Comparison of ENCODE assay signal across 8 cellular contexts in the genomic region with DNA sequence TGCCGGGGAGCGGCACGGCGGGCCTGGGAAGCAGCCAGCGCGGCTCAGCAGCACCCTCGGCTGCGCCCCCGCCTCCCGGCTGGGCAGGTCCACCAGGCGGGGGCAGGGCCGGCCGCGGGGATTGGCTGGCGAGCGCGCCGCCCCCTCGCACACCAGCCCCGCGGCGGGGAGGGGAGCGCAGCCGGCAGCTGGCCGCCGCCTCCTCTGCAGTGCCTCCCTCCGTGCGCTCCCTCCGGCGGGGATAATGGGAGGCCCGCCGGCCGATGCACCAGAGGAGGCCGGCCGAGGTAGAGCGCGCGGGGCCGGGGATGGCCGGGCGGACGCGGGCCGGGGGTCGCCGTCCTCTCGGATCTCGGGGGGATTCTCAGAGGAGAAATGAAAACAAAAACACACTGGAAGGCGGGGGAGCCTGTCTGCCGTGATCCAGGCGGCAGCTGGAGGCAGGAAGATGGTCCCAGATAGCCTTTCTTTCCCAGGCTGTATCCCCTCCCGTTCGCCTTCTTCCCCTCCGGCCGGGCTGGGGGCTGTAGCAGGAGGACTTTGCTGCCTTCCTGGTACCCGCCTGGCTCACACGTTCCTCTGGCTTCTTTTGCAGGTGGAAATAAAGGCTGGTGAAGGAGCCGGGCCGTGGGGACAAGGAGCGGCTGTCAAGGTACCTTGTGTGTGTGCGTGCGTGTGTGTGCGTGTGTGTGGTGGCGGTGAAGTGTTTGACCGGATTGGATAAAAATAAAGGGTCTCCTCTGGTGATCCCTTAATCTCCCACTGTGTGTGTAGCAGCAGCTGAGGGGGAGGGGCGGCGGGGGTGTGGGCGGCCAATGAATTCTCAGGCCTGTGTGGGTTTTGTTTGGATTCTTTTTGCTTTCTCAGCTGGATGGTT. TPM values are rescaled to one million over a fixed set of nuclear protein-coding genes. Genes with fewer than 3 reads are reported as not detected.
A peak's percentile ranks its signal among the peaks of the same experiment; 100 is the strongest.
DNase-seq lines count a peak whose midpoint lies in the region; ATAC-seq, FAIRE-seq and TF ChIP-seq lines count a peak whose summit lies in the region.

No MANE protein-coding gene starts in this region.

- H4K91ac ChIP-seq in H1 (replicated peaks; ENCODE audit: insufficient read length, low read length): no peak overlapping the region

- H3K23ac ChIP-seq in H1 (ENCODE audit: insufficient read length): no peak overlapping the region
- H3K23ac ChIP-seq in mesendoderm (ENCODE audit: low read length): no peak overlapping the region

- peaks cover 27% of the 10 kb centered on the region for H3K79me1 ChIP-seq in H1 (ENCODE audit: low read depth, low read length)
- H3K79me1 ChIP-seq in mesendoderm (ENCODE audit: low read length): peaks cover 38% of the 10 kb centered on the region

- H2BK20ac ChIP-seq in H1 (ENCODE audit: low read length): no peak overlapping the region

- H3K36me3 ChIP-seq in H1 (ENCODE audit: control insufficient read depth in 2 of 4, insufficient read depth in 4 of 4, low read length in 3 of 4) (peaks cover 0 to 4% (median 0%) of the 10 kb centered on the region in 4 experiments; a peak in 1 of 8 replicates), mesendoderm (ENCODE audit: control insufficient read depth, insufficient read depth, low read length) (no peaks in the 10 kb centered on the region)

- peak overlapping the region; percentile 60; the same call in 1 of the 2 replicates for H4K8ac ChIP-seq in H1 (ENCODE audit: extremely low read depth, insufficient read depth, low read length)
- no peak overlapping the region for H4K8ac ChIP-seq in mesendoderm (ENCODE audit: low read depth, low read length)

- H4K20me1 ChIP-seq in H1 (replicated peaks in 1 of 2; ENCODE audit: control insufficient read depth in 1 of 2, insufficient read depth in 2 of 2, low read length in 2 of 2): peaks cover 29 to 44% of the 10 kb centered on the region in 2 experiments

- H3K4me2 ChIP-seq in A549 (peak overlapping the region; percentile 64), H1 (ENCODE audit: insufficient read depth in 1 of 2, low read depth in 2 of 2, low read length in 2 of 2) (peak overlapping the region; percentile 78 to 81), mesendoderm (ENCODE audit: low read length) (peak overlapping the region; percentile 92)

- H3K9me3 ChIP-seq in A549: no peaks in the 10 kb centered on the region
- H3K9me3 ChIP-seq in H1 (ENCODE audit: insufficient read depth in 2 of 2, low read depth in 1 of 2, low read length in 1 of 2): no peaks in the 10 kb centered on the region

- TF ChIP-seq CTCF in A549 (IDR thresholded peaks at IDR 0.05) (no peak), H1 (IDR thresholded peaks at IDR 0.05; ENCODE audit: control extremely low read depth in 1 of 3, insufficient read depth in 1 of 3, low read depth in 1 of 3, low read length in 3 of 3) (no peak)

- DNase-seq in A549 (ENCODE audit: low read depth in 1 of 2, low spot score in 1 of 2) (peak in 1 of 2 experiments; percentile 33), NCI-H446 (lab: John Stamatoyannopoulos, UW) (peak; percentile 44 to 83), H1 (ENCODE audit: low read depth in 1 of 2, low spot score in 2 of 2) (peak in 1 of 2 experiments; percentile 88), mesendoderm (peak; percentile 92)
- peak; percentile 80 for DNase-seq in activated CD4-positive, alpha-beta memory T cell treated with anti-CD3 and anti-CD28 coated beads, Interleukin-2, amount 10 ng/mL, durations not matched to agents 7 days and 5 days
- peak; percentile 73 for DNase-seq in stimulated activated CD8-positive, alpha-beta memory T cell treated with anti-CD3 and anti-CD28 coated beads, Interleukin-12 subunit alpha, Interleukin-12 subunit beta, amount 100 ng/mL, for 4 hours (ENCODE audit: low read depth)

- H3K4ac ChIP-seq in H1 (replicated peaks; ENCODE audit: insufficient read length, low read depth, low read length): no peak overlapping the region
- H3K4ac ChIP-seq in mesendoderm (ENCODE audit: low read depth, low read length): no peak overlapping the region

- no peak overlapping the region for H2AFZ ChIP-seq in H1 (ENCODE audit: low read length)

- H3K9ac ChIP-seq in H1 (replicated peaks in 1 of 4; ENCODE audit: extremely low read depth in 1 of 4, low read depth in 3 of 4, low read length in 3 of 4) (peak overlapping the region; percentile 40 to 58 (median 47); a peak in 4 of 7 replicates), mesendoderm (ENCODE audit: low read length) (peak overlapping the region; percentile 69)

- H2BK15ac ChIP-seq in H1 (ENCODE audit: low read length) (no peak overlapping the region), mesendoderm (replicated peaks; ENCODE audit: low read depth) (no peak overlapping the region)

- peak overlapping the region; percentile 77 for H3K4me3 Mint-ChIP-seq in activated CD4-positive, alpha-beta memory T cell treated with anti-CD3 and anti-CD28 coated beads, Interleukin-2, amount 10 ng/mL, durations not matched to agents 7 days and 5 days

- peaks cover 27% of the 10 kb centered on the region for H3K4me1 ChIP-seq in A549
- peaks cover 14 to 42% (median 26%) of the 10 kb centered on the region in 4 experiments for H3K4me1 ChIP-seq in H1 (replicated peaks in 1 of 4; ENCODE audit: control insufficient read depth in 3 of 4, insufficient read depth in 4 of 4, low read length in 3 of 4)
- peaks cover 23% of the 10 kb centered on the region for H3K4me1 ChIP-seq in mesendoderm (ENCODE audit: control insufficient read depth, low read depth, low read length)

- no peak for TF ChIP-seq POLR2A in A549 (IDR thresholded peaks at IDR 0.05; ENCODE audit: low read length)
- TF ChIP-seq POLR2A in H1 (IDR thresholded peaks at IDR 0.05; ENCODE audit: control extremely low read depth in 1 of 2, low read depth in 2 of 2, low read length in 2 of 2): peak in 1 of 2 experiments; percentile 47; a peak in 2 of 3 replicates

- no peaks in the 10 kb centered on the region for H3K9me3 Mint-ChIP-seq in activated CD4-positive, alpha-beta memory T cell treated with anti-CD3 and anti-CD28 coated beads, Interleukin-2, amount 10 ng/mL, durations not matched to agents 7 days and 5 days

- H3K18ac ChIP-seq in H1 (ENCODE audit: extremely low read depth, low read length) (peak overlapping the region; percentile 64; the same call in 1 of the 2 replicates), mesendoderm (ENCODE audit: low read length) (peak overlapping the region; percentile 42)

- H3K27me3 ChIP-seq in H1 (replicated peaks in 1 of 4; ENCODE audit: control insufficient read depth in 3 of 4, extremely low read depth in 1 of 4, insufficient read depth in 3 of 4, low read length in 3 of 4) (no peaks in the 10 kb centered on the region), mesendoderm (ENCODE audit: insufficient read depth, low read length, poor library complexity) (no peaks in the 10 kb centered on the region)

- H3K79me2 ChIP-seq in H1 (ENCODE audit: control insufficient read depth in 1 of 2, insufficient read depth in 2 of 2, low read length in 2 of 2) (peaks cover 0 to 81% of the 10 kb centered on the region in 2 experiments; a peak in 2 of 4 replicates), mesendoderm (ENCODE audit: control insufficient read depth, insufficient read depth, low read length) (peaks cover 33% of the 10 kb centered on the region)

- H2BK120ac ChIP-seq in H1 (replicated peaks; ENCODE audit: low read depth, low read length): no peak overlapping the region
- no peak overlapping the region for H2BK120ac ChIP-seq in mesendoderm (ENCODE audit: low read depth, low read length)

- peak overlapping the region; percentile 35 for H3K4me3 ChIP-seq in A549
- peak overlapping the region; percentile 70 to 91 (median 87) for H3K4me3 ChIP-seq in H1 (ENCODE audit: extremely low read depth in 1 of 4, insufficient read depth in 2 of 4, low read depth in 3 of 4, low read length in 4 of 4)
- H3K4me3 ChIP-seq in mesendoderm (ENCODE audit: low read length): peak overlapping the region; percentile 36

- H3K27ac ChIP-seq in A549: peak overlapping the region in 1 of 2 experiments; percentile 61; a peak in 2 of 6 replicates
- peak overlapping the region; percentile 73 for H3K27ac ChIP-seq in H1 (ENCODE audit: low read depth, low read length)
- peak overlapping the region; percentile 78 for H3K27ac ChIP-seq in mesendoderm (ENCODE audit: low read depth, low read length)

- 85% methylated on average over 47 of the region's 68 CpGs for WGBS in A549 (ENCODE audit: missing lambda C conversion rate)
- 3% methylated on average over 54 of the region's 68 CpGs; no CpG with 5 or more reads in 1 of the 2 experiments for WGBS in H1 (ENCODE audit: extremely low coverage in 1 of 2, insufficient coverage in 1 of 2, insufficient read length in 1 of 2, insufficient replicate concordance in 2 of 2, low coverage in 1 of 2, low lambda C conversion rate in 2 of 2, missing lambda C conversion rate in 1 of 2), 2 experiments
- no CpG with 5 or more reads among the region's 68 CpGs for WGBS in mesendoderm (ENCODE audit: extremely low coverage, insufficient coverage, low lambda C conversion rate)

- ATAC-seq in A549 (peak; percentile 60 to 84), GM18870 (IDR thresholded peaks at IDR 0.05; ENCODE audit: unreplicated experiment) (peak; percentile 44), HG03103 (IDR thresholded peaks at IDR 0.05; ENCODE audit: low read depth, unreplicated experiment) (peak; percentile 90)

- H2BK12ac ChIP-seq in H1 (ENCODE audit: low read depth, low read length): no peak overlapping the region

- no peak overlapping the region for H2AK5ac ChIP-seq in H1 (ENCODE audit: low read depth, low read length)
- H2AK5ac ChIP-seq in mesendoderm (ENCODE audit: low read length): no peak overlapping the region

- H4K5ac ChIP-seq in H1 (ENCODE audit: insufficient read length, low read depth, low read length): peak overlapping the region; percentile 50
- no peak overlapping the region for H4K5ac ChIP-seq in mesendoderm (ENCODE audit: low read length)

- POLR2A ChIA-PET in A549 (lab: Yijun Ruan, JAX) (no interaction called here), H1 (lab: Charles Lee; ENCODE audit: partially characterized antibody) (interaction anchor here (0.6 to 11.4 kb wide), 11 partner anchors 16 to 294 kb away, joined by 3 to 94 read pairs (median 4); a partner anchor contains a TSS)
- POLR2A ChIA-PET in activated CD4-positive, alpha-beta memory T cell treated with anti-CD3 and anti-CD28 coated beads, Interleukin-2, amount 10 ng/mL, durations not matched to agents 7 days and 5 days (lab: Charles Lee): interaction anchor here (0.6 to 3.6 kb wide), 6 partner anchors 9 to 197 kb away, joined by 3 to 16 read pairs (median 4); a partner anchor contains a TSS

- H3K4me1 Mint-ChIP-seq in activated CD4-positive, alpha-beta memory T cell treated with anti-CD3 and anti-CD28 coated beads, Interleukin-2, amount 10 ng/mL, durations not matched to agents 7 days and 5 days: peaks cover 38% of the 10 kb centered on the region

- TF ChIP-seq RAD21 in A549 (conservative IDR thresholded peaks at IDR 0.05 in 1 of 2, IDR thresholded peaks at IDR 0.05 in 1 of 2): no peak
- 0 out of 4 replicates have a peak, but pooled peaks of 1 of the 2 experiments have one; percentile 4 for TF ChIP-seq RAD21 in H1 (IDR thresholded peaks at IDR 0.05 in 1 of 2, conservative IDR thresholded peaks at IDR 0.05 in 1 of 2; ENCODE audit: low read depth in 2 of 2, low read length in 2 of 2)

- H2BK5ac ChIP-seq in H1 (ENCODE audit: low read depth, low read length) (no peak overlapping the region), mesendoderm (ENCODE audit: low read length) (no peak overlapping the region)

- no peak overlapping the region for H3K27ac Mint-ChIP-seq in activated CD4-positive, alpha-beta memory T cell treated with anti-CD3 and anti-CD28 coated beads, Interleukin-2, amount 10 ng/mL, durations not matched to agents 7 days and 5 days

- H3K56ac ChIP-seq in H1 (replicated peaks; ENCODE audit: insufficient read length, low read depth, low read length) (peak overlapping the region; percentile 28), mesendoderm (ENCODE audit: low read length) (peak overlapping the region; percentile 85)

- FAIRE-seq in A549 (lab: Jason Lieb, UNC) (no peak), H1 (lab: Jason Lieb, UNC) (no peak)

- H3K27me3 Mint-ChIP-seq in activated CD4-positive, alpha-beta memory T cell treated with anti-CD3 and anti-CD28 coated beads, Interleukin-2, amount 10 ng/mL, durations not matched to agents 7 days and 5 days: peaks cover 2% of the 10 kb centered on the region

- CTCF ChIA-PET in A549 (lab: Yijun Ruan, JAX): interaction anchor here (0.6 to 1.9 kb wide), 2 partner anchors 149 to 360 kb away, joined by 4 to 7 read pairs; no protein-coding TSS in a partner anchor
- CTCF ChIA-PET in activated CD4-positive, alpha-beta memory T cell treated with anti-CD3 and anti-CD28 coated beads, Interleukin-2, amount 10 ng/mL, durations not matched to agents 7 days and 5 days (lab: Charles Lee): interaction anchor here (0.7 to 1.8 kb wide), 4 partner anchors 17 to 175 kb away, joined by 3 to 8 read pairs (median 4); no protein-coding TSS in a partner anchor
- CTCF ChIA-PET in H1 (lab: Charles Lee; ENCODE audit: partially characterized antibody): interaction anchor here (0.6 to 1.3 kb wide), 3 partner anchors 10 to 29 kb away, joined by 3 to 4 read pairs (median 3); no protein-coding TSS in a partner anchor

- TF ChIP-seq EP300 in A549 (IDR thresholded peaks at IDR 0.05): no peak
- TF ChIP-seq EP300 in H1 (IDR thresholded peaks at IDR 0.05; ENCODE audit: borderline replicate concordance in 1 of 2, low read depth in 2 of 2, low read length in 2 of 2): no peak

- peaks cover 2% of the 10 kb centered on the region; the same call in 1 of the 2 replicates for H3K23me2 ChIP-seq in H1 (ENCODE audit: low read depth, low read length)

- no peak overlapping the region for H3K14ac ChIP-seq in H1 (ENCODE audit: insufficient read length)

- peaks cover 6% of the 10 kb centered on the region for H3K36me3 Mint-ChIP-seq in activated CD4-positive, alpha-beta memory T cell treated with anti-CD3 and anti-CD28 coated beads, Interleukin-2, amount 10 ng/mL, durations not matched to agents 7 days and 5 days (ENCODE audit: low read depth)

RNA-seq across cellular contexts. Expression of a gene that starts 18.0 kb away (rescaled TPM):
- polyA plus RNA-seq in A549 (2011; rRNA removed): 6.1 and 7.5 TPM in 2 replicates
- 3.0 and 3.6 TPM in 2 replicates for polyA plus RNA-seq in A549 (2012; cell fraction: cytosol; rRNA removed)
- 9.1 and 9.5 TPM in 2 replicates for polyA plus RNA-seq in A549 (2012; cell fraction: nucleus; rRNA removed)
- 4.5 to 5.2 TPM (median 4.6 TPM) in 3 replicates for polyA plus RNA-seq in A549 (2017; fragmentation: RNase III; extraction: RNeasy Plus Mini Kit Qiagen cat#74134 plus additional on column Dnase treatment)
- 7.8 and 10.6 TPM in 2 replicates for polyA minus RNA-seq in A549 (2011; rRNA and poly(A)+ RNA removed)
- 10 to 100 TPM; 10.1 to 10.7 TPM for total RNA-seq in activated CD4-positive, alpha-beta memory T cell treated with anti-CD3 and anti-CD28 coated beads, Interleukin-2, amount 10 ng/mL, durations not matched to agents 7 days and 5 days
- 20.2 and 21.1 TPM in 2 replicates for total RNA-seq in H1 (2021; fragmentation: NEBNext Ultra II Directional; extraction: Animal tissue kit (Norgen Biotek cat#: 25700))
- 4.5 and 5.5 TPM in 2 replicates for polyA plus RNA-seq in H1 (2011; rRNA removed)
- polyA plus RNA-seq in H1 (2011; cell fraction: cytosol; rRNA removed): 4.9 TPM
- 10.6 TPM for polyA plus RNA-seq in H1 (2011; cell fraction: nucleus; rRNA removed)
- 6.4 to 8.3 TPM (median 8.0 TPM) in 4 replicates for polyA plus RNA-seq in H1 (2012, experiment 1 of 2)
- 2.0 TPM for polyA plus RNA-seq in H1 (2012, experiment 2 of 2)
- 5.6 TPM for polyA plus RNA-seq in H1 (2013, experiment 1 of 2)
- 5.7 TPM for polyA plus RNA-seq in H1 (2013, experiment 2 of 2)
- 9.2 and 10.5 TPM in 2 replicates for polyA minus RNA-seq in H1 (2011; rRNA and poly(A)+ RNA removed)
- 13.8 TPM for polyA minus RNA-seq in H1 (2011; cell fraction: cytosol; rRNA and poly(A)+ RNA removed)
- polyA minus RNA-seq in H1 (2011; cell fraction: nucleus; rRNA and poly(A)+ RNA removed): 15.6 TPM
- polyA plus RNA-seq in mesendoderm (2013, experiment 1 of 2): 7.5 TPM
- polyA plus RNA-seq in mesendoderm (2013, experiment 2 of 2): 6.9 TPM

Comparison
In these comparisons a context has a peak if more than half of its experiments do, and no peak if none do; other contexts are left out.
1. H3K4me3 ChIP-seq: peak in every context shown above with its lines; median percentile 87 in H1; 36 in mesendoderm; 35 in A549.